Comparison of ENCODE assay signal across 18 cellular contexts in the genomic region with DNA sequence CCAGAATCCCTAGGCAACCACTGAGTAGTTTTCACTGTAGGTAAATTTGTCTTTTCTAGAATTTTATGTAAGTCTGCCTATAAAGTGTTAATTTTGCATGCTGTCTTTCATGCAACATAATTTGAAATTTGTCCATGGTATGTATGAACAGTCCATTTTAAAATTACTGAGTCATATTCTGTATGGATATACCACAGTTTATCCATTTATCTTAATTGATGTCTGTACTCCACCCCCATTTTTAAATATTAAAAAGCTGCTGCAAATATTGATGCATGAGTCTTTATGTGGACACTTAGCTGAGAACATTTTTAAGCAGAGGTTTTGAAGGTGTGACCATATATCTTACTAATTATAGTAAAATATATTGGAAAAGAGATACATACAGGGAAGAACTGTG. TPM values are rescaled to one million over a fixed set of nuclear protein-coding genes. Genes with fewer than 3 reads are reported as not detected.
DNase-seq lines count a peak whose midpoint lies in the region; ATAC-seq and TF ChIP-seq lines count a peak whose summit lies in the region.
"Had no signal": no experiment of that assay in that cellular context is flagged by ENCODE, and none has a peak within 500 bp of the region (broad histone marks: within the 10 kb centered on the region; RNA-seq: fewer than 3 reads in every experiment).

No MANE protein-coding gene starts in this region.

- no peak overlapping the region for H2BK20ac ChIP-seq in H9 (ENCODE audit: low read depth, low read length, poor library complexity, severe bottlenecking)

- peaks cover 60 to 83% of the 10 kb centered on the region in 2 experiments for H3K36me3 ChIP-seq in SK-N-SH (replicated peaks in 1 of 2; ENCODE audit: control insufficient read depth in 1 of 2, insufficient read depth in 2 of 2, low read length in 1 of 2)
- peaks cover 82% of the 10 kb centered on the region for H3K36me3 ChIP-seq in endodermal cell (ENCODE audit: control insufficient read depth, insufficient read depth, low read length)

- H3K4me1 ChIP-seq in SK-N-SH (ENCODE audit: control insufficient read depth in 1 of 2, insufficient read depth in 2 of 2, low read depth in 1 of 2, low read length in 1 of 2) (no peaks in the 10 kb centered on the region), endodermal cell (ENCODE audit: control insufficient read depth, insufficient read depth, low read length) (no peaks in the 10 kb centered on the region), H9 (ENCODE audit: insufficient read depth, low read length) (no peaks in the 10 kb centered on the region)
- H3K4me1 ChIP-seq: BLaER1 treated with 17β-estradiol and CSF1 and Interleukin-3, amounts not matched to agents 10 nM and 100 nM had no signal

- H3K27me3 Mint-ChIP-seq in endodermal cell (ENCODE audit: insufficient read depth), result peaks cover 4% of the 10 kb centered on the region
- no peaks in the 10 kb centered on the region for H3K27me3 Mint-ChIP-seq in stimulated activated naive B cell treated with anti-CD40 and anti-IgM and Interleukin-4, amounts not matched to agents 10 μg/mL and 1 μg/mL and 100 μg/mL, for 72 hours
- H3K27me3 Mint-ChIP-seq in H9 (ENCODE audit: low read depth), result no peaks in the 10 kb centered on the region; the same call in none of the 2 replicates

- H3K4me1 Mint-ChIP-seq in endodermal cell, result no peaks in the 10 kb centered on the region
- peaks cover 10 to 16% of the 10 kb centered on the region in 2 donors for H3K4me1 Mint-ChIP-seq in stimulated activated naive B cell treated with anti-CD40 and anti-IgM and Interleukin-4, amounts not matched to agents 10 μg/mL and 1 μg/mL and 100 μg/mL, for 72 hours
- H3K4me1 Mint-ChIP-seq in H9, result no peaks in the 10 kb centered on the region

- no peaks in the 10 kb centered on the region for H3K9me2 ChIP-seq in SK-N-SH

- no peaks in the 10 kb centered on the region for H3K27me3 ChIP-seq in SK-N-SH (ENCODE audit: insufficient read depth)
- H3K27me3 ChIP-seq in endodermal cell (ENCODE audit: control insufficient read depth, insufficient read depth, low read length, poor library complexity, severe bottlenecking), result no peaks in the 10 kb centered on the region
- no peaks in the 10 kb centered on the region for H3K27me3 ChIP-seq in H9 (ENCODE audit: insufficient read depth, low read length)

- no peak overlapping the region for H3K4me3 ChIP-seq in SK-N-SH (ENCODE audit: low read depth in 2 of 2, low read length in 1 of 2)
- peak overlapping the region; percentile 87 for H3K4me3 ChIP-seq in endodermal cell (ENCODE audit: low read length)
- H3K4me3 ChIP-seq: GM23248 had no signal

- TF ChIP-seq RAD21 in SK-N-SH (IDR thresholded peaks at IDR 0.05; ENCODE audit: low read length), result no peak

- H3K4me2 ChIP-seq in SK-N-SH (no peak overlapping the region), H9 (ENCODE audit: insufficient read depth, insufficient read length, low read length) (no peak overlapping the region)
- H3K4me2 ChIP-seq: BLaER1 treated with 17β-estradiol and CSF1 and Interleukin-3, amounts not matched to agents 10 nM and 100 nM had no signal

- no peak for ATAC-seq in SK-N-SH treated with all-trans-retinoic acid at 6 μM for 48 hours
- no peak for ATAC-seq in stimulated activated naive B cell treated with anti-CD40 and anti-IgM and Interleukin-4, amounts not matched to agents 10 μg/mL and 1 μg/mL and 100 μg/mL, for 72 hours (replicated peaks)

- H3K23ac ChIP-seq in H9 (ENCODE audit: insufficient read length, low read depth, low read length), result no peak overlapping the region

- no peak overlapping the region for H3K18ac ChIP-seq in H9 (ENCODE audit: insufficient read length, low read depth, low read length)

- peaks cover 15% of the 10 kb centered on the region for H3F3A ChIP-seq in SK-N-SH (replicated peaks; ENCODE audit: insufficient read depth)

- no peak overlapping the region for H3K14ac ChIP-seq in H9 (ENCODE audit: insufficient read depth, low read length)

- H2BK5ac ChIP-seq in H9 (ENCODE audit: insufficient read length, low read length), result no peak overlapping the region

- H3K79me1 ChIP-seq in H9 (ENCODE audit: insufficient read depth, low read depth, low read length, poor library complexity, severe bottlenecking), result no peaks in the 10 kb centered on the region

- TF ChIP-seq EP300 in SK-N-SH (IDR thresholded peaks at IDR 0.05; ENCODE audit: borderline replicate concordance in 1 of 2, low read depth in 1 of 2, low read length in 1 of 2), result no peak

- no peak overlapping the region for H3K4ac ChIP-seq in H9 (ENCODE audit: low read depth, low read length)

- no peak overlapping the region for H2BK15ac ChIP-seq in H9 (ENCODE audit: low read depth, low read length)

- no peak overlapping the region for H4K8ac ChIP-seq in H9 (replicated peaks; ENCODE audit: insufficient read length, low read depth, low read length)

- no peak overlapping the region for H2BK120ac ChIP-seq in H9 (ENCODE audit: low read depth, low read length, poor library complexity, severe bottlenecking)

- H3K9ac ChIP-seq in SK-N-SH (no peak overlapping the region), endodermal cell (ENCODE audit: extremely low read depth, low read length, poor library complexity, severe bottlenecking) (no peak overlapping the region), H9 (ENCODE audit: extremely low read depth, insufficient read length, low read length) (no peak overlapping the region)
- H3K9ac ChIP-seq: BLaER1 treated with 17β-estradiol and CSF1 and Interleukin-3, amounts not matched to agents 10 nM and 100 nM; GM23248 had no signal

- H3K27ac Mint-ChIP-seq in endodermal cell (no peak overlapping the region), H9 (no peak overlapping the region)
- H3K27ac Mint-ChIP-seq in stimulated activated naive B cell treated with anti-CD40 and anti-IgM and Interleukin-4, amounts not matched to agents 10 μg/mL and 1 μg/mL and 100 μg/mL, for 72 hours, result peak overlapping the region; percentile 47
- H3K27ac Mint-ChIP-seq: CD8-positive, alpha-beta memory T cell had no signal

- H2BK12ac ChIP-seq in H9 (ENCODE audit: insufficient read length, low read depth, low read length), result no peak overlapping the region

- TF ChIP-seq CTCF in SK-N-SH (IDR thresholded peaks at IDR 0.05), result no peak
- no peak for TF ChIP-seq CTCF in endodermal cell (conservative IDR thresholded peaks at IDR 0.05)
- TF ChIP-seq CTCF in GM10266 (IDR thresholded peaks at IDR 0.05; ENCODE audit: control insufficient read depth, insufficient read depth, low read depth, missing control alignments), result no peak
- no peak for TF ChIP-seq CTCF in H9 (conservative IDR thresholded peaks at IDR 0.05)

- POLR2A ChIA-PET in SK-N-SH (lab: Yijun Ruan, JAX), result no interaction called here

- H4K20me1 ChIP-seq in SK-N-SH (ENCODE audit: insufficient read depth) (no peaks in the 10 kb centered on the region), H9 (ENCODE audit: control insufficient read depth, insufficient read depth, insufficient read length) (no peaks in the 10 kb centered on the region)

- H2AK5ac ChIP-seq in H9 (ENCODE audit: insufficient read length, low read length), result no peak overlapping the region

- peaks cover 54% of the 10 kb centered on the region for H3K79me2 ChIP-seq in SK-N-SH (ENCODE audit: insufficient read depth)
- H3K79me2 ChIP-seq in H9 (ENCODE audit: insufficient read depth, low read length), result peaks cover 10% of the 10 kb centered on the region; the same call in 1 of the 2 replicates

- H4K91ac ChIP-seq in H9 (ENCODE audit: insufficient read length, low read depth, low read length), result no peak overlapping the region

- no peak overlapping the region for H3K4me3 Mint-ChIP-seq in endodermal cell
- H3K4me3 Mint-ChIP-seq in stimulated activated naive B cell treated with anti-CD40 and anti-IgM and Interleukin-4, amounts not matched to agents 10 μg/mL and 1 μg/mL and 100 μg/mL, for 72 hours, result no peak overlapping the region
- H3K4me3 Mint-ChIP-seq in H9, result no peak overlapping the region
- H3K4me3 Mint-ChIP-seq: CD8-positive, alpha-beta memory T cell had no signal

- H3K27ac ChIP-seq in SK-N-SH (ENCODE audit: low read depth in 2 of 2, low read length in 1 of 2), result no peak overlapping the region
- no peak overlapping the region for H3K27ac ChIP-seq in endodermal cell (ENCODE audit: low read depth, low read length)
- no peak overlapping the region for H3K27ac ChIP-seq in H9 (ENCODE audit: insufficient read length, low read depth, low read length)
- no peak overlapping the region for H3K27ac ChIP-seq in caudate nucleus (ENCODE audit: low read depth, low read length)
- H3K27ac ChIP-seq: 22Rv1; BLaER1 treated with 17β-estradiol and CSF1 and Interleukin-3, amounts not matched to agents 10 nM and 100 nM; GM23248 had no signal

- H2AFZ ChIP-seq in SK-N-SH (ENCODE audit: low read depth) (no peak overlapping the region), H9 (ENCODE audit: low read length) (no peak overlapping the region)
- H2AFZ ChIP-seq: GM23248 had no signal

- CTCF ChIA-PET in SK-N-SH (lab: Yijun Ruan, JAX), result no interaction called here

- H3K36me3 Mint-ChIP-seq in endodermal cell (ENCODE audit: low read depth), result peaks cover 82% of the 10 kb centered on the region
- peaks cover 68 to 75% of the 10 kb centered on the region in 2 donors for H3K36me3 Mint-ChIP-seq in stimulated activated naive B cell treated with anti-CD40 and anti-IgM and Interleukin-4, amounts not matched to agents 10 μg/mL and 1 μg/mL and 100 μg/mL, for 72 hours
- peaks cover 71 to 75% (median 74%) of the 10 kb centered on the region in 3 experiments for H3K36me3 Mint-ChIP-seq in H9 (ENCODE audit: insufficient read depth in 1 of 3, low read depth in 3 of 3)

- H3T11ph ChIP-seq in H9 (ENCODE audit: low read length), result no peak overlapping the region

- DNase-seq in SK-N-SH (no peak), endodermal cell (no peak), GM10266 (ENCODE audit: extremely low spot score) (no peak), H9 (no peak), caudate nucleus (lab: John Stamatoyannopoulos, UW) (no peak)
- DNase-seq in stimulated activated naive B cell treated with anti-CD40 and anti-IgM and Interleukin-4, amounts not matched to agents 10 μg/mL and 1 μg/mL and 100 μg/mL, for 72 hours, result no peak
- DNase-seq: CD8-positive, alpha-beta memory T cell; COR-L47; DMS 273 treated with DMSO at 0.1 percent for 48 hours; DND-41; EL; GM23248; HCEC 1CT had no signal

- H3K23me2 ChIP-seq in H9 (ENCODE audit: insufficient read length, low read depth, low read length, poor library complexity, severe bottlenecking), result no peaks in the 10 kb centered on the region

- H3K56ac ChIP-seq in H9 (ENCODE audit: insufficient read length, low read depth, low read length), result no peak overlapping the region

- no peak overlapping the region for H4K5ac ChIP-seq in H9 (ENCODE audit: insufficient read length, low read depth, low read length)

- H3K9me3 Mint-ChIP-seq in endodermal cell (peaks cover 96% of the 10 kb centered on the region), H9 (peaks cover 70 to 75% of the 10 kb centered on the region in 2 experiments)
- H3K9me3 Mint-ChIP-seq in stimulated activated naive B cell treated with anti-CD40 and anti-IgM and Interleukin-4, amounts not matched to agents 10 μg/mL and 1 μg/mL and 100 μg/mL, for 72 hours, result peaks cover 35 to 40% of the 10 kb centered on the region in 2 donors

- H3K9me3 ChIP-seq in SK-N-SH (peaks cover 30% of the 10 kb centered on the region), endodermal cell (ENCODE audit: control insufficient read depth, low read length) (peaks cover 84% of the 10 kb centered on the region), H9 (ENCODE audit: control insufficient read depth, low read depth, low read length) (peaks cover 49% of the 10 kb centered on the region)

RNA-seq across cellular contexts. Expression of gene ZNF134, which starts 9.0 kb away (rescaled TPM):
- polyA plus RNA-seq in SK-N-SH (2012; rRNA removed), result 9.6 and 9.8 TPM in 2 replicates
- 7.4 and 10.8 TPM in 2 replicates for polyA plus RNA-seq in SK-N-SH (2012; cell fraction: cytosol; rRNA removed)
- 10.2 and 17.6 TPM in 2 replicates for polyA plus RNA-seq in SK-N-SH (2012; cell fraction: nucleus; rRNA removed)
- 10 to 100 TPM; 30.8 to 37.5 TPM for total RNA-seq in endodermal cell
- 21.0 TPM for polyA plus RNA-seq in endodermal cell (2013, experiment 1 of 2)
- 21.2 TPM for polyA plus RNA-seq in endodermal cell (2013, experiment 2 of 2)
- 43.2 and 44.1 TPM in 2 replicates for total RNA-seq in H9 (2021)
- total RNA-seq: HT-29 had no signal

RNA-seq across cellular contexts. Expression of gene ZNF211, which starts 9.9 kb away (rescaled TPM):
- polyA plus RNA-seq in SK-N-SH (2012; rRNA removed), result 8.6 and 10.7 TPM in 2 replicates
- polyA plus RNA-seq in SK-N-SH (2012; cell fraction: cytosol; rRNA removed), result 6.8 and 7.2 TPM in 2 replicates
- polyA plus RNA-seq in SK-N-SH (2012; cell fraction: nucleus; rRNA removed), result 27.9 and 40.0 TPM in 2 replicates
- total RNA-seq in endodermal cell (10 to 100 TPM; 17.4 to 20.7 TPM), H9 (2021) (12.9 and 14.8 TPM in 2 replicates)
- polyA plus RNA-seq in endodermal cell (2013, experiment 1 of 2), result 20.9 TPM
- 22.5 TPM for polyA plus RNA-seq in endodermal cell (2013, experiment 2 of 2)

RNA-seq across cellular contexts. Expression of gene ZNF530, which starts 23.4 kb away (rescaled TPM):
- 4.4 and 4.6 TPM in 2 replicates for polyA plus RNA-seq in SK-N-SH (2012; rRNA removed)
- polyA plus RNA-seq in SK-N-SH (2012; cell fraction: cytosol; rRNA removed), result 2.3 and 2.5 TPM in 2 replicates
- 6.0 and 6.3 TPM in 2 replicates for polyA plus RNA-seq in SK-N-SH (2012; cell fraction: nucleus; rRNA removed)
- total RNA-seq in endodermal cell (10 to 100 TPM in 1 of 2 donors, 1 to 10 TPM in 1; 5.6 to 10.1 TPM), H9 (2021) (7.9 and 9.3 TPM in 2 replicates)
- polyA plus RNA-seq in endodermal cell (2013, experiment 1 of 2), result 5.6 TPM
- 6.0 TPM for polyA plus RNA-seq in endodermal cell (2013, experiment 2 of 2)

RNA-seq across cellular contexts. Expression of gene ZIK1, which starts 39.1 kb away (rescaled TPM):
- polyA plus RNA-seq in SK-N-SH (2012; rRNA removed), result 2.1 and 2.4 TPM in 2 replicates
- 2.2 and 3.2 TPM in 2 replicates for polyA plus RNA-seq in SK-N-SH (2012; cell fraction: cytosol; rRNA removed)
- polyA plus RNA-seq in SK-N-SH (2012; cell fraction: nucleus; rRNA removed), result 3.0 TPM in 2 replicates
- total RNA-seq in endodermal cell (10 to 100 TPM; 15.8 to 25.7 TPM), H9 (2021) (27.8 and 28.1 TPM in 2 replicates)
- 19.9 TPM for polyA plus RNA-seq in endodermal cell (2013, experiment 1 of 2)
- 17.2 TPM for polyA plus RNA-seq in endodermal cell (2013, experiment 2 of 2)
- total RNA-seq: G401 had no signal

RNA-seq across cellular contexts. Expression of gene ZNF416, which starts 44.4 kb away (rescaled TPM):
- 2.0 and 2.8 TPM in 2 replicates for polyA plus RNA-seq in SK-N-SH (2012; rRNA removed)
- polyA plus RNA-seq in SK-N-SH (2012; cell fraction: cytosol; rRNA removed), result 1.9 and 2.3 TPM in 2 replicates
- polyA plus RNA-seq in SK-N-SH (2012; cell fraction: nucleus; rRNA removed), result 2.1 and 3.4 TPM in 2 replicates
- 1 to 10 TPM; 8.0 to 9.1 TPM for total RNA-seq in endodermal cell
- polyA plus RNA-seq in endodermal cell (2013, experiment 1 of 2), result 6.4 TPM
- polyA plus RNA-seq in endodermal cell (2013, experiment 2 of 2), result 6.7 TPM
- total RNA-seq in H9 (2021), result 10.9 and 11.4 TPM in 2 replicates
